Comparison of ENCODE assay signal across 18 cellular contexts in the genomic region with DNA sequence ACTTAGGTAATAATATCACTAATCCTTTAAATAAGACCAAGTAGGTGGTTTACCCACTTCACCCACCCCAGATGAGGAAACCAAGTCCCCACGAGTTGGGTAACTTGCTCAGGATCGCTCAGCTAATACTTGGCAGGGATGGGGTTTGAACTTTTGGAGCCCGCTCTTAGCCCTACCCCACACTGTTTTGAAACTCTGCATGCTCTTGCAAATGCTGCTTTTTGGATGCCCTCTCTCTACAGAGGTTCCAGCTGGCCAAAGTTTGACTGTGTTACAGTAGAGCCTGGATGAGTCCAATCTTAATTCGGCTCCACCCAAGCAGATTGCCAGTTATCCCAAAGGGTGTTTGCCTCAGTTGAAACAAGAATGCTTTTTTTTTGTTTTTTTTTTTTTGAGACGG. TPM values are rescaled to one million over a fixed set of nuclear protein-coding genes. Genes with fewer than 3 reads are reported as not detected.
DNase-seq lines count a peak whose midpoint lies in the region; ATAC-seq and TF ChIP-seq lines count a peak whose summit lies in the region.
"Had no signal": no experiment of that assay in that cellular context is flagged by ENCODE, and none has a peak within 500 bp of the region (broad histone marks: within the 10 kb centered on the region; RNA-seq: fewer than 3 reads in every experiment).

No MANE protein-coding gene starts in this region.

- intact Hi-C loops in ascending aorta (cut with DNase I) (no loop called here), heart left ventricle (cut with DNase I) (no loop called here)

- no peaks in the 10 kb centered on the region for H3K27me3 Mint-ChIP-seq in natural killer cell treated with Interleukin-12 subunit alpha and Interleukin-12 subunit beta and Interleukin-15 and Interleukin-18, amount 100 ng/mL, for 72 hours
- H3K27me3 Mint-ChIP-seq: progenitor cell of endocrine pancreas had no signal

- H3K9me3 ChIP-seq in ascending aorta (peaks cover 0 to 6% of the 10 kb centered on the region in 2 donors), heart left ventricle (peaks cover 0 to 23% (median 7%) of the 10 kb centered on the region in 12 donors), tibial nerve (peaks cover 0 to 18% (median 3%) of the 10 kb centered on the region in 4 donors), SJCRH30 (replicated peaks) (peaks cover 11% of the 10 kb centered on the region)

- no peak for TF ChIP-seq CTCF in ascending aorta (IDR thresholded peaks at IDR 0.05)
- TF ChIP-seq CTCF in heart left ventricle (IDR thresholded peaks at IDR 0.05): no peak
- no peak for TF ChIP-seq CTCF in tibial nerve (IDR thresholded peaks at IDR 0.05)

- peak in 1 of 2 donors; percentile 72 for DNase-seq in ascending aorta (ENCODE audit: low spot score in 2 of 2)
- peak in 1 of 5 donors; percentile 26 for DNase-seq in heart left ventricle
- DNase-seq in natural killer cell treated with Interleukin-12 subunit alpha and Interleukin-12 subunit beta and Interleukin-15 and Interleukin-18, amount 100 ng/mL, for 72 hours (ENCODE audit: low spot score): no peak
- peak in 1 of 2 donors; percentile 38 for DNase-seq in tibial nerve (ENCODE audit: low spot score in 2 of 2)
- no peak for DNase-seq in SJCRH30
- no peak for DNase-seq in SW 1271 (lab: John Stamatoyannopoulos, UW)
- no peak for DNase-seq in NCI-H146 treated with DMSO at 0.1 percent for 48 hours (lab: John Stamatoyannopoulos, UW; ENCODE audit: unreplicated experiment)
- DNase-seq: activated CD4-positive, alpha-beta T cell treated with anti-CD3 and anti-CD28 coated beads, Interleukin-2, amount 50 U/mL, for 1 hour; activated CD8-positive, alpha-beta memory T cell treated with anti-CD3 and anti-CD28 coated beads, Interleukin-2, amount 50 U/mL, for 4 hours; activated effector memory CD4-positive, alpha-beta T cell treated with anti-CD3 and anti-CD28 coated beads, Interleukin-2, amount 50 U/mL, for 16 hours; glutamatergic neuron; mammary epithelial cell; NCI-H1092 treated with DMSO at 0.1 percent for 48 hours; NCI-H524 treated with DMSO at 0.1 percent for 48 hours; nephron progenitor cell had no signal

- H3K4me3 Mint-ChIP-seq in natural killer cell treated with Interleukin-12 subunit alpha and Interleukin-12 subunit beta and Interleukin-15 and Interleukin-18, amount 100 ng/mL, for 72 hours: no peak overlapping the region
- H3K4me3 Mint-ChIP-seq: nephron progenitor cell had no signal

- 66 to 76% (median 72%) methylated on average over 5 of the region's 5 CpGs for WGBS in heart left ventricle, 4 donors
- WGBS in tibial nerve, 2 donors: 36 to 45% methylated on average over 5 of the region's 5 CpGs

- H3K27me3 ChIP-seq in ascending aorta (no peaks in the 10 kb centered on the region), heart left ventricle (no peaks in the 10 kb centered on the region), tibial nerve (no peaks in the 10 kb centered on the region), SJCRH30 (no peaks in the 10 kb centered on the region)
- H3K27me3 ChIP-seq: breast epithelium had no signal

- peaks cover 28% of the 10 kb centered on the region for H3K36me3 Mint-ChIP-seq in natural killer cell treated with Interleukin-12 subunit alpha and Interleukin-12 subunit beta and Interleukin-15 and Interleukin-18, amount 100 ng/mL, for 72 hours

- peak overlapping the region; percentile 98 to 100 for H3K27ac Mint-ChIP-seq in natural killer cell treated with Interleukin-12 subunit alpha and Interleukin-12 subunit beta and Interleukin-15 and Interleukin-18, amount 100 ng/mL, for 72 hours
- H3K27ac Mint-ChIP-seq: nephron progenitor cell had no signal

- H3K9me3 Mint-ChIP-seq in natural killer cell treated with Interleukin-12 subunit alpha and Interleukin-12 subunit beta and Interleukin-15 and Interleukin-18, amount 100 ng/mL, for 72 hours: peaks cover 11% of the 10 kb centered on the region

- peak overlapping the region; percentile 88 to 95 for H3K27ac ChIP-seq in ascending aorta
- peak overlapping the region in 10 of 12 donors; percentile 7 to 89 (median 56) for H3K27ac ChIP-seq in heart left ventricle
- peak overlapping the region; percentile 17 to 98 (median 68) for H3K27ac ChIP-seq in tibial nerve
- no peak overlapping the region for H3K27ac ChIP-seq in SJCRH30
- H3K27ac ChIP-seq: breast epithelium had no signal

- TF ChIP-seq POLR2A in heart left ventricle (IDR thresholded peaks at IDR 0.05) (no peak), tibial nerve (IDR thresholded peaks at IDR 0.05) (no peak)

- ATAC-seq in heart left ventricle (peak in 2 of 4 donors; percentile 35 to 68), HG02870 (IDR thresholded peaks at IDR 0.05; ENCODE audit: unreplicated experiment) (no peak)
- no peak for ATAC-seq in natural killer cell treated with Interleukin-12 subunit alpha and Interleukin-12 subunit beta and Interleukin-15 and Interleukin-18, amount 100 ng/mL, for 72 hours

- H3K36me3 ChIP-seq in ascending aorta: no peaks in the 10 kb centered on the region
- H3K36me3 ChIP-seq in heart left ventricle: no peaks in the 10 kb centered on the region
- H3K36me3 ChIP-seq in tibial nerve: no peaks in the 10 kb centered on the region
- H3K36me3 ChIP-seq in SJCRH30: no peaks in the 10 kb centered on the region; the same call in 1 of the 2 replicates
- H3K36me3 ChIP-seq: breast epithelium had no signal

- H3K4me1 ChIP-seq in ascending aorta (peaks cover 13 to 63% of the 10 kb centered on the region in 2 donors), heart left ventricle (peaks cover 0 to 83% (median 46%) of the 10 kb centered on the region in 12 donors), tibial nerve (peaks cover 0 to 72% (median 41%) of the 10 kb centered on the region in 4 donors), SJCRH30 (peaks cover 6% of the 10 kb centered on the region)

- peak in 1 of 2 donors; percentile 57 for TF ChIP-seq EP300 in tibial nerve (IDR thresholded peaks at IDR 0.05)

- H3K4me3 ChIP-seq in ascending aorta (peak overlapping the region in 1 of 2 donors; percentile 14), heart left ventricle (no peak overlapping the region), tibial nerve (no peak overlapping the region), SJCRH30 (no peak overlapping the region)
- H3K4me3 ChIP-seq: breast epithelium had no signal

- peaks cover 73 to 93% of the 10 kb centered on the region in 2 donors for H3K4me1 Mint-ChIP-seq in natural killer cell treated with Interleukin-12 subunit alpha and Interleukin-12 subunit beta and Interleukin-15 and Interleukin-18, amount 100 ng/mL, for 72 hours (ENCODE audit: low read depth in 2 of 2)

RNA-seq across cellular contexts. Expression of gene PLEKHG3, which starts 6.8 kb away (rescaled TPM):
- total RNA-seq in ascending aorta (134 TPM), heart left ventricle (10 to 100 TPM; 14.7 to 34.3 (median 18.1) TPM), tibial nerve (10 to 100 TPM; 33.3 to 73.9 (median 63.1) TPM)
- 1 to 10 TPM; 7.0 TPM for polyA plus RNA-seq in heart left ventricle
- 10 to 100 TPM; 17.1 to 30.3 TPM for total RNA-seq in natural killer cell treated with Interleukin-12 subunit alpha and Interleukin-12 subunit beta and Interleukin-15 and Interleukin-18, amount 100 ng/mL, for 72 hours
- total RNA-seq in SJCRH30 (2014; rRNA removed; shearing (Covaris generic)): 20.9 and 22.4 TPM in 2 replicates
